In genomic region chr4:145937021-145937861, GRCh38 we compare ENCODE assay signal across 8 cellular contexts. TPM values are rescaled to one million over a fixed set of nuclear protein-coding genes. Genes with fewer than 3 reads are reported as not detected.
DNase-seq lines count a peak whose midpoint lies in the region; ATAC-seq and TF ChIP-seq lines count a peak whose summit lies in the region.

No MANE protein-coding gene starts in this region.

- 0% methylated on average over 8 of the region's 89 CpGs; no CpG with 5 or more reads in 1 of the 2 donors for WGBS in gastroesophageal sphincter (ENCODE audit: low coverage in 1 of 2), 2 donors
- 0 to 1% methylated on average over 37 to 72 of the region's 89 CpGs for whole genome bisulfite sequencing in testis, 2 donors

- ATAC-seq in HG02973 (IDR thresholded peaks at IDR 0.05; ENCODE audit: unreplicated experiment) = peak; percentile 21
- peak; percentile 64 for ATAC-seq in gastroesophageal sphincter

- peak overlapping the region; percentile 95 for H3K4me2 ChIP-seq in neural progenitor cell

- TF ChIP-seq POLR2A in GM15510 (IDR thresholded peaks at IDR 0.05; ENCODE audit: borderline replicate concordance, extremely low read depth, insufficient read length) (peak; percentile 43), gastroesophageal sphincter (IDR thresholded peaks at IDR 0.05) (peak; percentile 17 to 29), testis (IDR thresholded peaks at IDR 0.05) (no peak)

- peaks cover 54% of the 10 kb centered on the region for H3K79me2 ChIP-seq in neural progenitor cell (ENCODE audit: low read depth)

- H3K27ac ChIP-seq in gastroesophageal sphincter (peak overlapping the region; percentile 88 to 97 (median 90)), neural progenitor cell (no peak overlapping the region), testis (peak overlapping the region; percentile 90 to 95)

- H3K27me3 ChIP-seq in gastroesophageal sphincter = no peaks in the 10 kb centered on the region
- H3K27me3 ChIP-seq in neural progenitor cell = peaks cover 20% of the 10 kb centered on the region
- no peaks in the 10 kb centered on the region for H3K27me3 ChIP-seq in testis

- H3K36me3 ChIP-seq in gastroesophageal sphincter = no peaks in the 10 kb centered on the region
- no peaks in the 10 kb centered on the region for H3K36me3 ChIP-seq in neural progenitor cell
- H3K36me3 ChIP-seq in testis (ENCODE audit: low read depth, missing control alignments) = no peaks in the 10 kb centered on the region

- intact Hi-C loops in testis (cut with DNase I; ENCODE audit: low total_unique reads) = no loop called here

- no peaks in the 10 kb centered on the region for H3K9me3 ChIP-seq in gastroesophageal sphincter
- H3K9me3 ChIP-seq in neural progenitor cell (ENCODE audit: low read depth) = no peaks in the 10 kb centered on the region
- H3K9me3 ChIP-seq in testis = no peaks in the 10 kb centered on the region

- H3K9ac ChIP-seq in neural progenitor cell = peak overlapping the region; percentile 37

- H3K4me1 Mint-ChIP-seq in neural progenitor cell = peaks cover 35% of the 10 kb centered on the region

- peaks cover 6% of the 10 kb centered on the region for H3K27me3 Mint-ChIP-seq in neural progenitor cell (ENCODE audit: insufficient read depth, low read depth)

- DNase-seq in RPMI7951 (ENCODE audit: low read depth) (peak; percentile 62), neural progenitor cell (ENCODE audit: low spot score) (peak; percentile 70), testis (peak; percentile 82), NCI-H2107 treated with DMSO at 0.1 percent for 48 hours (lab: John Stamatoyannopoulos, UW; ENCODE audit: unreplicated experiment) (no peak)
- peak; percentile 49 for DNase-seq in activated naive CD4-positive, alpha-beta T cell treated with Interleukin-2 at 50 U/mL for 16 hours

- TF ChIP-seq CTCF in gastroesophageal sphincter (IDR thresholded peaks at IDR 0.05) (no peak), neural progenitor cell (IDR thresholded peaks at IDR 0.05) (no peak), testis (IDR thresholded peaks at IDR 0.05) (no peak)

- H3K4me1 ChIP-seq in gastroesophageal sphincter (peaks cover 0 to 43% (median 3%) of the 10 kb centered on the region in 3 donors), neural progenitor cell (peaks cover 8% of the 10 kb centered on the region), testis (peaks cover 6% of the 10 kb centered on the region)

- H3K4me3 Mint-ChIP-seq in neural progenitor cell = peak overlapping the region; percentile 98

- H2AFZ ChIP-seq in neural progenitor cell (replicated peaks) = peak overlapping the region; percentile 89

- peak overlapping the region; percentile 88 to 93 for H3K4me3 ChIP-seq in gastroesophageal sphincter
- peak overlapping the region; percentile 96 for H3K4me3 ChIP-seq in neural progenitor cell
- H3K4me3 ChIP-seq in testis = peak overlapping the region; percentile 73 to 75

- peaks cover 26% of the 10 kb centered on the region for H3F3A ChIP-seq in neural progenitor cell (ENCODE audit: low read depth)

- H3K36me3 Mint-ChIP-seq in neural progenitor cell = peaks cover 5% of the 10 kb centered on the region

- H3K9me3 Mint-ChIP-seq in neural progenitor cell = no peaks in the 10 kb centered on the region

- no peak for TF ChIP-seq EP300 in gastroesophageal sphincter (IDR thresholded peaks at IDR 0.05)

- peaks cover 43% of the 10 kb centered on the region for H4K20me1 ChIP-seq in neural progenitor cell (ENCODE audit: low read depth)

- H3K27ac Mint-ChIP-seq in neural progenitor cell = no peak overlapping the region

RNA-seq across cellular contexts. Expression of gene ZNF827, which starts 1.4 kb away (rescaled TPM):
- 6.5 TPM in 2 replicates for total RNA-seq in RPMI7951 (2014; rRNA removed; shearing (Covaris generic))
- total RNA-seq in gastroesophageal sphincter (10 to 100 TPM in 3 of 4 donors, 1 to 10 TPM in 1; 9.3 to 39.4 (median 20.3) TPM), neural progenitor cell (ENCODE audit: low replicate concordance) (7.1 and 7.7 TPM in 2 replicates), testis (10 to 100 TPM; 37.5 to 46.8 TPM)
- 13.9 TPM for polyA plus RNA-seq in testis (ENCODE audit: insufficient read depth, low read depth, low replicate concordance)
